8 cellular contexts compared by ENCODE assay signal in genomic region chr10:17351506-17351905, GRCh38.
"Had no signal": no experiment of that assay in that cellular context is flagged by ENCODE, and none has a peak within 500 bp of the region (broad histone marks: within the 10 kb centered on the region; RNA-seq: fewer than 3 reads in every experiment).

No MANE protein-coding gene starts in this region.

- H3K4me1 Mint-ChIP-seq: GM23338 had no signal

- H2AFZ ChIP-seq: GM23338 had no signal

- H3K4me2 ChIP-seq: GM23338 had no signal

- H3K27ac Mint-ChIP-seq: GM23338, H9, HFFc6 had no signal

- DNase-seq: H9, HCEC 1CT, HFFc6, IMR-90, KG1 had no signal

- H3K4me3 ChIP-seq: GM23338 had no signal

- H3K27ac ChIP-seq: HL-60 had no signal

- H3K4me3 Mint-ChIP-seq: GM23338, H9, HFFc6 had no signal

- H3K9me3 Mint-ChIP-seq: GM23338, H9, HFFc6 had no signal

- FAIRE-seq: H1 had no signal

- ATAC-seq: GM23338 had no signal
